Comparison of ENCODE assay signal across 18 cellular contexts in the genomic region with DNA sequence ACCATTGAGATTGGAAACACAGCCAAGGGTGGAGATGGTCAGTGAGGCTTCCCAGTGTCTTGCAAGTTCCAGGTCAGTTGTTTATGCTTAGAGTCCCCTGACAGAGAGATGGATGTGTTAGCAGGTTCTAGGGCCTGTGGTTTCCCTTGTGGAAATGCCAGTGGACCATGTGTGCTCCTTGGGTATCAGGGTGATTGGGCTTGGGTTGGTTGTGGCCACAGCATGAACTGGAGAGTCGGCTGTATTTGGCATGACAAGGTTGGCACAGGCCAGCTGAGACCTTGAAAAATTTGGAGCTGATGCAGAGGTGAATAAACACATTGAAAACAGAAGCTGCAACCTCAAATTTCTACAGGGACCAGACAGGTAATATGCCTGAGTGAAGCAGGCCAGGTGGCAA.
A peak's percentile ranks its signal among the peaks of the same experiment; 100 is the strongest.
DNase-seq lines count a peak whose midpoint lies in the region; ATAC-seq and TF ChIP-seq lines count a peak whose summit lies in the region.
"Had no signal": no experiment of that assay in that cellular context is flagged by ENCODE, and none has a peak within 500 bp of the region (broad histone marks: within the 10 kb centered on the region; RNA-seq: fewer than 3 reads in every experiment).

No MANE protein-coding gene starts in this region.

- H3K4me1 Mint-ChIP-seq in Caco-2 (ENCODE audit: low read depth, unreplicated experiment) (peaks cover 45% of the 10 kb centered on the region), type B pancreatic cell (ENCODE audit: unreplicated experiment) (peaks cover 4% of the 10 kb centered on the region)
- H3K4me1 Mint-ChIP-seq: B cell, IgD-negative memory B cell had no signal

- no peak for DNase-seq in Caco-2
- DNase-seq in ascending aorta (ENCODE audit: low spot score in 2 of 2): no peak
- peak; percentile 83 for DNase-seq in myocyte (ENCODE audit: low read depth)
- no peak for DNase-seq in type B pancreatic cell (ENCODE audit: extremely low spot score, unreplicated experiment)
- DNase-seq: 8988T; C1 segment of cervical spinal cord; CD4-positive, alpha-beta T cell; DMS153; DMS79 treated with DMSO at 0.1 percent for 48 hours; GDM1; KG1 had no signal

- peak overlapping the region; percentile 35 to 40 for H3K27ac ChIP-seq in ascending aorta
- H3K27ac ChIP-seq: GM23248 had no signal

- H3K9me3 ChIP-seq in Caco-2 (no peaks in the 10 kb centered on the region), ascending aorta (no peaks in the 10 kb centered on the region)

- CTCF ChIA-PET in Caco-2 (lab: Charles Lee): no interaction called here

- H3K36me3 ChIP-seq in Caco-2 (ENCODE audit: control insufficient read depth, insufficient read depth, low read length): no peaks in the 10 kb centered on the region
- H3K36me3 ChIP-seq in ascending aorta: no peaks in the 10 kb centered on the region

- no peak for TF ChIP-seq CTCF in Caco-2 (IDR thresholded peaks at IDR 0.05; ENCODE audit: insufficient read depth in 1 of 2, low read depth in 1 of 2, low read length in 1 of 2, severe bottlenecking in 1 of 2, unreplicated experiment in 1 of 2)
- no peak for TF ChIP-seq CTCF in ascending aorta (IDR thresholded peaks at IDR 0.05)
- no peak for TF ChIP-seq CTCF in type B pancreatic cell (conservative IDR thresholded peaks at IDR 0.05)

- H3K4me3 Mint-ChIP-seq in Caco-2 (ENCODE audit: unreplicated experiment) (no peak overlapping the region), type B pancreatic cell (no peak overlapping the region)
- H3K4me3 Mint-ChIP-seq: B cell; CD4-positive, alpha-beta T cell; IgD-negative memory B cell had no signal

- peak overlapping the region; percentile 85 for H3K27ac Mint-ChIP-seq in Caco-2 (ENCODE audit: unreplicated experiment)
- H3K27ac Mint-ChIP-seq in type B pancreatic cell: peak overlapping the region; percentile 66
- H3K27ac Mint-ChIP-seq: B cell; CD4-positive, alpha-beta T cell; IgD-negative memory B cell had no signal

- TF ChIP-seq POLR2A in GM18505 (IDR thresholded peaks at IDR 0.05; ENCODE audit: borderline replicate concordance, extremely low read depth, insufficient read depth, insufficient read length): no peak

- H3K9me3 Mint-ChIP-seq in Caco-2 (ENCODE audit: unreplicated experiment) (peaks cover 5% of the 10 kb centered on the region), type B pancreatic cell (peaks cover 16% of the 10 kb centered on the region)

- H3K27me3 ChIP-seq in Caco-2 (replicated peaks; ENCODE audit: control insufficient read depth, insufficient read depth, low read length) (no peaks in the 10 kb centered on the region), ascending aorta (no peaks in the 10 kb centered on the region)

- intact Hi-C loops in Caco-2 (cut with micrococcal nuclease; ENCODE audit: unreplicated experiment) (no loop called here), ascending aorta (cut with DNase I) (no loop called here)

- peaks cover 37% of the 10 kb centered on the region for H3K4me1 ChIP-seq in Caco-2
- H3K4me1 ChIP-seq in ascending aorta: peaks cover 12 to 32% of the 10 kb centered on the region in 2 donors

- H3K36me3 Mint-ChIP-seq in Caco-2 (ENCODE audit: insufficient read depth, unreplicated experiment) (peaks cover 11% of the 10 kb centered on the region), type B pancreatic cell (peaks cover 5% of the 10 kb centered on the region)
- H3K36me3 Mint-ChIP-seq: IgD-negative memory B cell had no signal

- BruUV-seq in Caco-2 (replicated peaks; lab: Mats Ljungman, UMichigan): no TSS peak

- H3K4me3 ChIP-seq in Caco-2 (ENCODE audit: low read depth, low read length): no peak overlapping the region
- H3K4me3 ChIP-seq in ascending aorta: no peak overlapping the region
- H3K4me3 ChIP-seq: GM23248 had no signal

- H3K27me3 Mint-ChIP-seq in Caco-2 (ENCODE audit: insufficient read depth, unreplicated experiment) (no peaks in the 10 kb centered on the region), type B pancreatic cell (no peaks in the 10 kb centered on the region)
- H3K27me3 Mint-ChIP-seq: B cell; CD4-positive, alpha-beta T cell; IgD-negative memory B cell had no signal

- ATAC-seq in HG02981 (IDR thresholded peaks at IDR 0.05; ENCODE audit: unreplicated experiment): no peak
- no peak for ATAC-seq in HG03280 (IDR thresholded peaks at IDR 0.05; ENCODE audit: unreplicated experiment)
- no peak for ATAC-seq in GM18505 (IDR thresholded peaks at IDR 0.05; ENCODE audit: unreplicated experiment)
- ATAC-seq: HCT116 had no signal

- POLR2A ChIA-PET in Caco-2 (lab: Charles Lee): no interaction called here
